ENCODE assay signal across 16 cellular contexts in genomic region chr4:40303751-40304150, GRCh38. TPM values are rescaled to one million over a fixed set of nuclear protein-coding genes. Genes with fewer than 3 reads are reported as not detected.
DNase-seq lines count a peak whose midpoint lies in the region; ATAC-seq and TF ChIP-seq lines count a peak whose summit lies in the region.
"Had no signal": no experiment of that assay in that cellular context is flagged by ENCODE, and none has a peak within 500 bp of the region (broad histone marks: within the 10 kb centered on the region; RNA-seq: fewer than 3 reads in every experiment).

No MANE protein-coding gene starts in this region.

- DNase-seq in activated CD4-positive, alpha-beta T cell treated with anti-CD3 and anti-CD28 coated beads, Interleukin-2, amount 10 ng/mL, durations not matched to agents 7 days and 5 days = no peak
- DNase-seq in activated CD4-positive, alpha-beta T cell treated with anti-CD3 and anti-CD28 coated beads for 48 hours = no peak
- DNase-seq in CD8-positive, alpha-beta T cell = no peak
- no peak for DNase-seq in naive thymus-derived CD8-positive, alpha-beta T cell
- DNase-seq in brain microvascular endothelial cell = no peak
- DNase-seq in tibial nerve (ENCODE audit: low spot score in 2 of 2) = no peak
- no peak for DNase-seq in stimulated activated CD4-positive, alpha-beta T cell treated with anti-CD3 and anti-CD28 coated beads, Interleukin-15, amount 100 ng/mL, for 24 hours
- DNase-seq: AML-193; CD8-positive, alpha-beta memory T cell; NCI-H1105; NCI-H2081 treated with DMSO at 0.1 percent for 48 hours; NCI-H446 treated with DMSO at 0.1 percent for 48 hours; PC-3; RPMI8226 had no signal

- no peak overlapping the region for H3K27ac ChIP-seq in CD8-positive, alpha-beta T cell (ENCODE audit: low read depth, low read length)
- no peak overlapping the region for H3K27ac ChIP-seq in brain microvascular endothelial cell
- no peak overlapping the region for H3K27ac ChIP-seq in tibial nerve
- H3K27ac ChIP-seq: 22Rv1 had no signal

- no peak for TF ChIP-seq CTCF in CD8-positive, alpha-beta T cell (IDR thresholded peaks at IDR 0.05)
- TF ChIP-seq CTCF in brain microvascular endothelial cell (IDR thresholded peaks at IDR 0.05; ENCODE audit: low read depth, low read length, missing control alignments) = no peak
- TF ChIP-seq CTCF in tibial nerve (IDR thresholded peaks at IDR 0.05) = no peak

- H3K36me3 Mint-ChIP-seq in activated CD4-positive, alpha-beta T cell treated with anti-CD3 and anti-CD28 coated beads, Interleukin-2, amount 10 ng/mL, durations not matched to agents 7 days and 5 days (ENCODE audit: low read depth) = peaks cover 22% of the 10 kb centered on the region
- no peaks in the 10 kb centered on the region for H3K36me3 Mint-ChIP-seq in CD8-positive, alpha-beta T cell
- peaks cover 0 to 3% (median 0%) of the 10 kb centered on the region in 3 donors for H3K36me3 Mint-ChIP-seq in naive thymus-derived CD8-positive, alpha-beta T cell

- no peaks in the 10 kb centered on the region for H3K27me3 Mint-ChIP-seq in activated CD4-positive, alpha-beta T cell treated with anti-CD3 and anti-CD28 coated beads, Interleukin-2, amount 10 ng/mL, durations not matched to agents 7 days and 5 days
- no peaks in the 10 kb centered on the region for H3K27me3 Mint-ChIP-seq in CD8-positive, alpha-beta T cell (ENCODE audit: low read depth)
- no peaks in the 10 kb centered on the region for H3K27me3 Mint-ChIP-seq in naive thymus-derived CD8-positive, alpha-beta T cell

- intact Hi-C loops in CD8-positive, alpha-beta T cell (cut with DNase I, micrococcal nuclease) = loop anchor here in 1 of 2 experiments (1.0 kb wide), 1 partner anchor 19 kb away; no protein-coding TSS in a partner anchor

- no peak for TF ChIP-seq EP300 in tibial nerve (IDR thresholded peaks at IDR 0.05)

- peak; percentile 51 for TF ChIP-seq POLR2A in Raji (IDR thresholded peaks at IDR 0.05; ENCODE audit: insufficient read depth, low read depth, low read length)
- TF ChIP-seq POLR2A in tibial nerve (IDR thresholded peaks at IDR 0.05) = no peak

- POLR2A ChIA-PET in activated CD4-positive, alpha-beta T cell treated with anti-CD3 and anti-CD28 coated beads, Interleukin-2, amount 10 ng/mL, durations not matched to agents 7 days and 5 days (lab: Charles Lee) = no interaction called here
- POLR2A ChIA-PET in CD8-positive, alpha-beta T cell (lab: Charles Lee) = interaction anchor here (0.8 to 1.6 kb wide), 6 partner anchors 20 to 109 kb away, joined by 3 to 4 read pairs (median 3); no protein-coding TSS in a partner anchor
- POLR2A ChIA-PET in naive thymus-derived CD8-positive, alpha-beta T cell (lab: Charles Lee) = interaction anchor here (0.7 to 4.4 kb wide), 17 partner anchors 14 to 159 kb away, joined by 3 to 29 read pairs (median 4); no protein-coding TSS in a partner anchor

- H3K27me3 ChIP-seq in CD8-positive, alpha-beta T cell (ENCODE audit: insufficient read depth, low read length) = no peaks in the 10 kb centered on the region
- H3K27me3 ChIP-seq in brain microvascular endothelial cell (replicated peaks) (no peaks in the 10 kb centered on the region), tibial nerve (no peaks in the 10 kb centered on the region)

- WGBS in tibial nerve, 2 donors = 94 to 96% methylated on average over 2 of the region's 2 CpGs

- H3K4me1 ChIP-seq in CD8-positive, alpha-beta T cell (ENCODE audit: insufficient read depth, low read length) = peaks cover 94% of the 10 kb centered on the region
- H3K4me1 ChIP-seq in tibial nerve = peaks cover 0 to 39% (median 0%) of the 10 kb centered on the region in 4 donors

- no peak overlapping the region for H3K4me3 ChIP-seq in CD8-positive, alpha-beta T cell (ENCODE audit: low read depth, low read length)
- H3K4me3 ChIP-seq in brain microvascular endothelial cell (ENCODE audit: low read depth, low read length) = no peak overlapping the region
- no peak overlapping the region for H3K4me3 ChIP-seq in tibial nerve

- in situ Hi-C loops in brain microvascular endothelial cell (cut with HindIII; ENCODE audit: low pct_ligation_motif_present, low sequenced_read_pairs) = no loop called here

- no peaks in the 10 kb centered on the region for H3K36me3 ChIP-seq in CD8-positive, alpha-beta T cell (ENCODE audit: insufficient read depth, low read length)
- no peaks in the 10 kb centered on the region for H3K36me3 ChIP-seq in brain microvascular endothelial cell (replicated peaks)
- no peaks in the 10 kb centered on the region for H3K36me3 ChIP-seq in tibial nerve

- CTCF ChIA-PET in activated CD4-positive, alpha-beta T cell treated with anti-CD3 and anti-CD28 coated beads, Interleukin-2, amount 10 ng/mL, durations not matched to agents 7 days and 5 days (lab: Charles Lee) = interaction anchor here (0.6 to 1.6 kb wide), 4 partner anchors 34 to 112 kb away, joined by 3 to 4 read pairs (median 4); no protein-coding TSS in a partner anchor
- CTCF ChIA-PET in CD8-positive, alpha-beta T cell (lab: Charles Lee) = interaction anchor here (0.5 to 8.3 kb wide), 5 partner anchors 10 to 252 kb away, joined by 3 to 118 read pairs (median 3); no protein-coding TSS in a partner anchor

- peak overlapping the region; percentile 27 for H3K27ac Mint-ChIP-seq in activated CD4-positive, alpha-beta T cell treated with anti-CD3 and anti-CD28 coated beads, Interleukin-2, amount 10 ng/mL, durations not matched to agents 7 days and 5 days
- H3K27ac Mint-ChIP-seq in CD8-positive, alpha-beta T cell = peak overlapping the region; percentile 84
- H3K27ac Mint-ChIP-seq in naive thymus-derived CD8-positive, alpha-beta T cell = peak overlapping the region; percentile 50 to 96 (median 82)

- no peaks in the 10 kb centered on the region for H3K9me3 ChIP-seq in CD8-positive, alpha-beta T cell (ENCODE audit: low read length)
- peaks cover 0 to 8% (median 0%) of the 10 kb centered on the region in 4 donors for H3K9me3 ChIP-seq in tibial nerve

- H3K9me3 Mint-ChIP-seq in activated CD4-positive, alpha-beta T cell treated with anti-CD3 and anti-CD28 coated beads, Interleukin-2, amount 10 ng/mL, durations not matched to agents 7 days and 5 days = peaks cover 10% of the 10 kb centered on the region
- H3K9me3 Mint-ChIP-seq in CD8-positive, alpha-beta T cell = peaks cover 4% of the 10 kb centered on the region
- peaks cover 0 to 10% (median 2%) of the 10 kb centered on the region in 9 donors for H3K9me3 Mint-ChIP-seq in naive thymus-derived CD8-positive, alpha-beta T cell
- H3K9me3 Mint-ChIP-seq: CD8-positive, alpha-beta memory T cell had no signal

- no peak overlapping the region for H3K4me3 Mint-ChIP-seq in activated CD4-positive, alpha-beta T cell treated with anti-CD3 and anti-CD28 coated beads, Interleukin-2, amount 10 ng/mL, durations not matched to agents 7 days and 5 days
- no peak overlapping the region for H3K4me3 Mint-ChIP-seq in CD8-positive, alpha-beta T cell
- peak overlapping the region in 2 of 10 donors; percentile 9 to 21 for H3K4me3 Mint-ChIP-seq in naive thymus-derived CD8-positive, alpha-beta T cell

- H3K4me1 Mint-ChIP-seq in activated CD4-positive, alpha-beta T cell treated with anti-CD3 and anti-CD28 coated beads, Interleukin-2, amount 10 ng/mL, durations not matched to agents 7 days and 5 days = peaks cover 89% of the 10 kb centered on the region
- H3K4me1 Mint-ChIP-seq in CD8-positive, alpha-beta T cell (ENCODE audit: low read depth) = peaks cover 90% of the 10 kb centered on the region
- H3K4me1 Mint-ChIP-seq in naive thymus-derived CD8-positive, alpha-beta T cell = peaks cover 53 to 92% (median 87%) of the 10 kb centered on the region in 4 donors

- ATAC-seq in CD8-positive, alpha-beta T cell = no peak
- ATAC-seq in naive thymus-derived CD8-positive, alpha-beta T cell = no peak
- ATAC-seq: PC-3 had no signal

RNA-seq across cellular contexts. Expression of gene CHRNA9, which starts 31.4 kb away (rescaled TPM):
- total RNA-seq in activated CD4-positive, alpha-beta T cell treated with anti-CD3 and anti-CD28 coated beads, Interleukin-2, amount 10 ng/mL, durations not matched to agents 7 days and 5 days = not detected
- under 1 TPM; 0.14 to 0.58 TPM for total RNA-seq in CD8-positive, alpha-beta T cell
- under 1 TPM; 0.55 to 0.73 TPM for total RNA-seq in naive thymus-derived CD8-positive, alpha-beta T cell
- polyA plus RNA-seq in naive thymus-derived CD8-positive, alpha-beta T cell = under 1 TPM in 1 of 3 donors, not detected in 2; 0.39 TPM
- not detected for total RNA-seq in tibial nerve
- total RNA-seq: PC-3 had no signal

Comparison
In these comparisons a context has a peak if more than half of its experiments do, and no peak if none do; other contexts are left out.
1. H3K27ac Mint-ChIP-seq: peak in every context shown above with its lines; median percentile 84 in CD8-positive, alpha-beta T cell; 82 in naive thymus-derived CD8-positive, alpha-beta T cell; 27 in activated CD4-positive, alpha-beta T cell treated with anti-CD3 and anti-CD28 coated beads, Interleukin-2, amount 10 ng/mL, durations not matched to agents 7 days and 5 days.